In genomic region chr10:75019360-75019759, GRCh38 we compare ENCODE assay signal across 1 cellular context.
TF ChIP-seq lines count a peak whose summit lies in the region.

No MANE protein-coding gene starts in this region.

TF ChIP-seq in WTC11, 78 proteins besides CTCF, POLR2A, EP300 and RAD21 (continued from another document):
- TF ChIP-seq, protein P1, sequence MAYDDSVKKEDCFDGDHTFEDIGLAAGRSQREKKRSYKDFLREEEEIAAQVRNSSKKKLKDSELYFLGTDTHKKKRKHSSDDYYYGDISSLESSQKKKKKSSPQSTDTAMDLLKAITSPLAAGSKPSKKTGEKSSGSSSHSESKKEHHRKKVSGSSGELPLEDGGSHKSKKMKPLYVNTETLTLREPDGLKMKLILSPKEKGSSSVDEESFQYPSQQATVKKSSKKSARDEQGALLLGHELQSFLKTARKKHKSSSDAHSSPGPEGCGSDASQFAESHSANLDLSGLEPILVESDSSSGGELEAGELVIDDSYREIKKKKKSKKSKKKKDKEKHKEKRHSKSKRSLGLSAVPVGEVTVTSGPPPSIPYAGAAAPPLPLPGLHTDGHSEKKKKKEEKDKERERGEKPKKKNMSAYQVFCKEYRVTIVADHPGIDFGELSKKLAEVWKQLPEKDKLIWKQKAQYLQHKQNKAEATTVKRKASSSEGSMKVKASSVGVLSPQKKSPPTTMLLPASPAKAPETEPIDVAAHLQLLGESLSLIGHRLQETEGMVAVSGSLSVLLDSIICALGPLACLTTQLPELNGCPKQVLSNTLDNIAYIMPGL (CRISPR knock-in tag; IDR thresholded peaks at IDR 0.05): no peak
- TF ChIP-seq ATF3 (CRISPR knock-in tag; conservative IDR thresholded peaks at IDR 0.05): no peak
- no peak for TF ChIP-seq RORB (CRISPR knock-in tag; IDR thresholded peaks at IDR 0.05)
- TF ChIP-seq, protein P2, sequence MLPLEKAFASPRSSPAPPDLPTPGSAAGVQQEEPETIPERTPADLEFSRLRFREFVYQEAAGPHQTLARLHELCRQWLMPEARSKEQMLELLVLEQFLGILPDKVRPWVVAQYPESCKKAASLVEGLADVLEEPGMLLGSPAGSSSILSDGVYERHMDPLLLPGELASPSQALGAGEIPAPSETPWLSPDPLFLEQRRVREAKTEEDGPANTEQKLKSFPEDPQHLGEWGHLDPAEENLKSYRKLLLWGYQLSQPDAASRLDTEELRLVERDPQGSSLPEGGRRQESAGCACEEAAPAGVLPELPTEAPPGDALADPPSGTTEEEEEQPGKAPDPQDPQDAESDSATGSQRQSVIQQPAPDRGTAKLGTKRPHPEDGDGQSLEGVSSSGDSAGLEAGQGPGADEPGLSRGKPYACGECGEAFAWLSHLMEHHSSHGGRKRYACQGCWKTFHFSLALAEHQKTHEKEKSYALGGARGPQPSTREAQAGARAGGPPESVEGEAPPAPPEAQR (CRISPR knock-in tag; IDR thresholded peaks at IDR 0.05): no peak
- no peak for TF ChIP-seq CDX4 (CRISPR knock-in tag; IDR thresholded peaks at IDR 0.05; ENCODE audit: borderline replicate concordance)
- no peak for TF ChIP-seq ZNF425 (CRISPR knock-in tag; conservative IDR thresholded peaks at IDR 0.05)
- no peak for TF ChIP-seq MAX (CRISPR knock-in tag; IDR thresholded peaks at IDR 0.05)
- TF ChIP-seq, protein P3, sequence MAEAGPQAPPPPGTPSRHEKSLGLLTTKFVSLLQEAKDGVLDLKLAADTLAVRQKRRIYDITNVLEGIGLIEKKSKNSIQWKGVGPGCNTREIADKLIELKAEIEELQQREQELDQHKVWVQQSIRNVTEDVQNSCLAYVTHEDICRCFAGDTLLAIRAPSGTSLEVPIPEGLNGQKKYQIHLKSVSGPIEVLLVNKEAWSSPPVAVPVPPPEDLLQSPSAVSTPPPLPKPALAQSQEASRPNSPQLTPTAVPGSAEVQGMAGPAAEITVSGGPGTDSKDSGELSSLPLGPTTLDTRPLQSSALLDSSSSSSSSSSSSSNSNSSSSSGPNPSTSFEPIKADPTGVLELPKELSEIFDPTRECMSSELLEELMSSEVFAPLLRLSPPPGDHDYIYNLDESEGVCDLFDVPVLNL (CRISPR knock-in tag; IDR thresholded peaks at IDR 0.05; ENCODE audit: borderline replicate concordance, low read depth): no peak
